Comparison of ENCODE assay signal across 29 cellular contexts in genomic region chr2:39531220-39531777, GRCh38.
"Had no signal": no experiment of that assay in that cellular context is flagged by ENCODE, and none has a peak within 500 bp of the region (broad histone marks: within the 10 kb centered on the region; RNA-seq: fewer than 3 reads in every experiment).

No MANE protein-coding gene starts in this region.

- H3K9me3 Mint-ChIP-seq: activated naive CD8-positive, alpha-beta T cell treated with anti-CD3 and anti-CD28 coated beads for 36 hours; brain; naive thymus-derived CD8-positive, alpha-beta T cell; neural crest cell; stimulated activated effector memory CD8-positive, alpha-beta T cell treated with anti-CD3 and anti-CD28 coated beads, Interleukin-12 subunit alpha, Interleukin-12 subunit beta, amount 100 ng/mL, for 72 hours; stimulated activated naive CD8-positive, alpha-beta T cell treated with anti-CD3 and anti-CD28 coated beads, Interleukin-15, amount 100 ng/mL, for 72 hours; type B pancreatic cell had no signal

- ATAC-seq: activated CD4-positive, alpha-beta T cell treated with anti-CD3 and anti-CD28 coated beads for 36 hours; gastroesophageal sphincter; naive thymus-derived CD8-positive, alpha-beta T cell; stimulated activated effector memory CD8-positive, alpha-beta T cell treated with anti-CD3 and anti-CD28 coated beads, Interleukin-12 subunit alpha, Interleukin-12 subunit beta, amount 100 ng/mL, for 72 hours; stimulated activated naive CD8-positive, alpha-beta T cell treated with anti-CD3 and anti-CD28 coated beads, Interleukin-15, amount 100 ng/mL, for 72 hours had no signal

- H3K36me3 ChIP-seq: ascending aorta, gastroesophageal sphincter, right atrium auricular region, uterus had no signal

- H3K27ac Mint-ChIP-seq: activated CD4-positive, alpha-beta T cell treated with anti-CD3 and anti-CD28 coated beads for 36 hours; activated naive CD8-positive, alpha-beta T cell treated with anti-CD3 and anti-CD28 coated beads for 36 hours; naive thymus-derived CD8-positive, alpha-beta T cell; stimulated activated effector memory CD8-positive, alpha-beta T cell treated with anti-CD3 and anti-CD28 coated beads, Interleukin-12 subunit alpha, Interleukin-12 subunit beta, amount 100 ng/mL, for 72 hours; stimulated activated naive CD8-positive, alpha-beta T cell treated with anti-CD3 and anti-CD28 coated beads, Interleukin-15, amount 100 ng/mL, for 72 hours; type B pancreatic cell had no signal

- H3K4me3 ChIP-seq: ascending aorta, coronary artery, dorsolateral prefrontal cortex, gastroesophageal sphincter, hepatocyte, right atrium auricular region, uterus had no signal

- H3K27ac ChIP-seq: ascending aorta, coronary artery, dorsolateral prefrontal cortex, gastroesophageal sphincter, hepatocyte, parathyroid adenoma, right atrium auricular region, uterus had no signal

- H3K4me3 Mint-ChIP-seq: activated CD4-positive, alpha-beta T cell treated with anti-CD3 and anti-CD28 coated beads for 36 hours; activated naive CD8-positive, alpha-beta T cell treated with anti-CD3 and anti-CD28 coated beads for 36 hours; brain; naive thymus-derived CD8-positive, alpha-beta T cell; neural crest cell; stimulated activated effector memory CD8-positive, alpha-beta T cell treated with anti-CD3 and anti-CD28 coated beads, Interleukin-12 subunit alpha, Interleukin-12 subunit beta, amount 100 ng/mL, for 72 hours; stimulated activated naive CD8-positive, alpha-beta T cell treated with anti-CD3 and anti-CD28 coated beads, Interleukin-15, amount 100 ng/mL, for 72 hours; type B pancreatic cell had no signal

- H3K4me1 ChIP-seq: ascending aorta, parathyroid adenoma, uterus had no signal

- H3K4me2 ChIP-seq: hepatocyte had no signal

- H3K79me2 ChIP-seq: hepatocyte, parathyroid adenoma had no signal

- H3K4me1 Mint-ChIP-seq: activated CD4-positive, alpha-beta T cell treated with anti-CD3 and anti-CD28 coated beads for 36 hours; activated naive CD8-positive, alpha-beta T cell treated with anti-CD3 and anti-CD28 coated beads for 36 hours; stimulated activated effector memory CD8-positive, alpha-beta T cell treated with anti-CD3 and anti-CD28 coated beads, Interleukin-12 subunit alpha, Interleukin-12 subunit beta, amount 100 ng/mL, for 72 hours; stimulated activated naive CD8-positive, alpha-beta T cell treated with anti-CD3 and anti-CD28 coated beads, Interleukin-15, amount 100 ng/mL, for 72 hours had no signal

- H3K27me3 ChIP-seq: ascending aorta, dorsolateral prefrontal cortex, gastroesophageal sphincter, hepatocyte, right atrium auricular region, uterus had no signal

- H3K9me3 ChIP-seq: ascending aorta, gastroesophageal sphincter, right atrium auricular region, uterus had no signal

- H3K9ac ChIP-seq: parathyroid adenoma had no signal

- H2AFZ ChIP-seq: hepatocyte, parathyroid adenoma had no signal

- DNase-seq: activated CD4-positive, alpha-beta T cell treated with anti-CD3 and anti-CD28 coated beads for 36 hours; activated CD4-positive, alpha-beta T cell treated with anti-CD3 and anti-CD28 coated beads, Interleukin-2, amount 50 U/mL, for 4 hours; activated CD4-positive, CD25-positive, alpha-beta regulatory T cell; activated CD8-positive, alpha-beta memory T cell treated with anti-CD3 and anti-CD28 coated beads for 24 hours; activated effector memory CD4-positive, alpha-beta T cell treated with Interleukin-2 at 50 U/mL for 16 hours; activated naive CD4-positive, alpha-beta T cell treated with Interleukin-2 at 50 U/mL for 16 hours; activated naive CD8-positive, alpha-beta T cell treated with anti-CD3 and anti-CD28 coated beads for 36 hours; dorsolateral prefrontal cortex; effector memory CD4-positive, alpha-beta T cell; erythroblast; islet precursor cell; mammary epithelial cell; midbrain; naive thymus-derived CD8-positive, alpha-beta T cell; nucleus accumbens; stimulated activated CD4-positive, alpha-beta T cell treated with anti-CD3 and anti-CD28 coated beads, Interleukin-4, amount 100 ng/mL, for 24 hours; stimulated activated naive CD8-positive, alpha-beta T cell treated with anti-CD3 and anti-CD28 coated beads, Interleukin-15, amount 100 ng/mL, for 72 hours; substantia nigra; uterus had no signal

- H3K27me3 Mint-ChIP-seq: activated naive CD8-positive, alpha-beta T cell treated with anti-CD3 and anti-CD28 coated beads for 36 hours; stimulated activated naive CD8-positive, alpha-beta T cell treated with anti-CD3 and anti-CD28 coated beads, Interleukin-15, amount 100 ng/mL, for 72 hours; type B pancreatic cell had no signal

- H3K36me3 Mint-ChIP-seq: activated naive CD8-positive, alpha-beta T cell treated with anti-CD3 and anti-CD28 coated beads for 36 hours; stimulated activated effector memory CD8-positive, alpha-beta T cell treated with anti-CD3 and anti-CD28 coated beads, Interleukin-12 subunit alpha, Interleukin-12 subunit beta, amount 100 ng/mL, for 72 hours; type B pancreatic cell had no signal
